17 cellular contexts compared by ENCODE assay signal in genomic region chr20:55271370-55271769, GRCh38.
DNase-seq lines count a peak whose midpoint lies in the region; ATAC-seq and TF ChIP-seq lines count a peak whose summit lies in the region.
"Had no signal": no experiment of that assay in that cellular context is flagged by ENCODE, and none has a peak within 500 bp of the region (broad histone marks: within the 10 kb centered on the region; RNA-seq: fewer than 3 reads in every experiment).

No MANE protein-coding gene starts in this region.

- intact Hi-C loops in Right ventricle myocardium superior (cut with DNase I): no loop called here
- intact Hi-C loops in cardiac septum (cut with DNase I): no loop called here
- intact Hi-C loops in right lobe of liver (cut with DNase I): no loop called here

- H2AFZ ChIP-seq in MM.1S (ENCODE audit: low read length): no peak overlapping the region

- H3F3A ChIP-seq in MM.1S (ENCODE audit: insufficient read depth, low read length): no peaks in the 10 kb centered on the region

- no peaks in the 10 kb centered on the region for H3K27me3 Mint-ChIP-seq in stimulated activated naive CD8-positive, alpha-beta T cell treated with anti-CD3 and anti-CD28 coated beads, Interleukin-15, amount 100 ng/mL, for 72 hours

- H3K9me3 ChIP-seq in liver (ENCODE audit: control insufficient read depth in 4 of 4, low read length in 3 of 4) (no peaks in the 10 kb centered on the region), right lobe of liver (no peaks in the 10 kb centered on the region), adipocyte (ENCODE audit: control insufficient read depth, low read length) (no peaks in the 10 kb centered on the region), MM.1S (replicated peaks; ENCODE audit: insufficient read depth, low read length) (no peaks in the 10 kb centered on the region)

- no peak for DNase-seq in Right ventricle myocardium superior
- DNase-seq in cardiac septum (ENCODE audit: low spot score): no peak
- DNase-seq in right lobe of liver: no peak
- DNase-seq in adipocyte (ENCODE audit: low read depth): no peak
- DNase-seq in MM.1S: no peak
- DNase-seq in NCI-H2227 (lab: John Stamatoyannopoulos, UW; ENCODE audit: unreplicated experiment): no peak
- no peak for DNase-seq in stimulated activated naive CD8-positive, alpha-beta T cell treated with anti-CD3 and anti-CD28 coated beads, Interleukin-15, amount 100 ng/mL, for 72 hours
- DNase-seq: CD8-positive, alpha-beta T cell; COR-L47; DMS153; DMS79 treated with DMSO at 0.1 percent for 48 hours; GDM1; GOT3; H9 had no signal

- H3K9me2 ChIP-seq in MM.1S (replicated peaks; ENCODE audit: insufficient read depth, low read length): no peaks in the 10 kb centered on the region

- H3K4me1 Mint-ChIP-seq in stimulated activated naive CD8-positive, alpha-beta T cell treated with anti-CD3 and anti-CD28 coated beads, Interleukin-15, amount 100 ng/mL, for 72 hours: no peaks in the 10 kb centered on the region
- H3K4me1 Mint-ChIP-seq: CD14-positive monocyte had no signal

- H3K36me3 ChIP-seq in liver (ENCODE audit: control insufficient read depth in 4 of 4, insufficient read depth in 3 of 4, low read depth in 1 of 4, low read length in 3 of 4) (no peaks in the 10 kb centered on the region), right lobe of liver (no peaks in the 10 kb centered on the region), adipocyte (ENCODE audit: control insufficient read depth, insufficient read depth, low read length, severe bottlenecking) (no peaks in the 10 kb centered on the region), MM.1S (replicated peaks; ENCODE audit: insufficient read depth, low read length) (no peaks in the 10 kb centered on the region)

- no peak overlapping the region for H3K27ac Mint-ChIP-seq in stimulated activated naive CD8-positive, alpha-beta T cell treated with anti-CD3 and anti-CD28 coated beads, Interleukin-15, amount 100 ng/mL, for 72 hours
- H3K27ac Mint-ChIP-seq: CD14-positive monocyte; CD8-positive, alpha-beta T cell; H9 had no signal

- H3K27ac ChIP-seq in liver (ENCODE audit: low read depth in 1 of 2, low read length in 2 of 2): no peak overlapping the region
- no peak overlapping the region for H3K27ac ChIP-seq in right lobe of liver
- no peak overlapping the region for H3K27ac ChIP-seq in MM.1S (ENCODE audit: low read length)
- H3K27ac ChIP-seq: 22Rv1 had no signal

- H3K9ac ChIP-seq in liver (ENCODE audit: low read depth in 1 of 2, low read length in 2 of 2): no peak overlapping the region
- H3K9ac ChIP-seq in adipocyte (ENCODE audit: low read length): peak overlapping the region; percentile 69
- H3K9ac ChIP-seq in MM.1S (ENCODE audit: low read length): no peak overlapping the region

- no peaks in the 10 kb centered on the region for H3K4me1 ChIP-seq in liver (ENCODE audit: control insufficient read depth in 4 of 4, insufficient read depth in 4 of 4, low read length in 3 of 4)
- H3K4me1 ChIP-seq in right lobe of liver: no peaks in the 10 kb centered on the region
- H3K4me1 ChIP-seq in adipocyte (ENCODE audit: control insufficient read depth, insufficient read depth, low read length): peaks cover 44% of the 10 kb centered on the region
- H3K4me1 ChIP-seq in MM.1S (ENCODE audit: low read length): no peaks in the 10 kb centered on the region

- H3K27me3 ChIP-seq in liver (ENCODE audit: control insufficient read depth in 4 of 4, insufficient read depth in 4 of 4, low read length in 3 of 4): peaks cover 0 to 7% (median under 1%) of the 10 kb centered on the region in 4 donors
- no peaks in the 10 kb centered on the region for H3K27me3 ChIP-seq in right lobe of liver
- no peaks in the 10 kb centered on the region for H3K27me3 ChIP-seq in adipocyte (replicated peaks; ENCODE audit: control insufficient read depth, insufficient read depth, low read length)
- H3K27me3 ChIP-seq in MM.1S (replicated peaks; ENCODE audit: insufficient read depth, low read length): no peaks in the 10 kb centered on the region

- no peak overlapping the region for H3K4me3 ChIP-seq in liver (ENCODE audit: low read depth in 1 of 3, low read length in 3 of 3)
- H3K4me3 ChIP-seq in right lobe of liver: no peak overlapping the region
- peak overlapping the region; percentile 1 for H3K4me3 ChIP-seq in adipocyte (ENCODE audit: low read length)
- no peak overlapping the region for H3K4me3 ChIP-seq in MM.1S (ENCODE audit: low read length)

- H3K4me2 ChIP-seq in MM.1S (ENCODE audit: low read depth, low read length): no peak overlapping the region

- WGBS in liver: 72% methylated on average over 2 of the region's 2 CpGs
- 49% methylated on average over 2 of the region's 2 CpGs for WGBS in right lobe of liver (ENCODE audit: insufficient coverage, low coverage, low lambda C conversion rate, missing lambda C conversion rate)

- H3K79me2 ChIP-seq in MM.1S (ENCODE audit: low read length): no peaks in the 10 kb centered on the region

- peak; percentile 29 for ATAC-seq in Right ventricle myocardium superior (ENCODE audit: poor library complexity)
- ATAC-seq in right lobe of liver: no peak
- ATAC-seq in stimulated activated naive CD8-positive, alpha-beta T cell treated with anti-CD3 and anti-CD28 coated beads, Interleukin-15, amount 100 ng/mL, for 72 hours: no peak
- ATAC-seq: CD8-positive, alpha-beta T cell had no signal

- no peak overlapping the region for H3K4me3 Mint-ChIP-seq in stimulated activated naive CD8-positive, alpha-beta T cell treated with anti-CD3 and anti-CD28 coated beads, Interleukin-15, amount 100 ng/mL, for 72 hours
- H3K4me3 Mint-ChIP-seq: CD14-positive monocyte; CD8-positive, alpha-beta T cell; H9 had no signal

- TF ChIP-seq POLR2A in right lobe of liver (IDR thresholded peaks at IDR 0.05): no peak

- TF ChIP-seq CTCF in liver (IDR thresholded peaks at IDR 0.05; ENCODE audit: low read depth, low read length, missing input control) (no peak), right lobe of liver (IDR thresholded peaks at IDR 0.05) (no peak), MM.1S (IDR thresholded peaks at IDR 0.05; ENCODE audit: low read length) (no peak)

- H3K9me3 Mint-ChIP-seq in stimulated activated naive CD8-positive, alpha-beta T cell treated with anti-CD3 and anti-CD28 coated beads, Interleukin-15, amount 100 ng/mL, for 72 hours: peaks cover 8 to 9% of the 10 kb centered on the region in 2 donors

- TF ChIP-seq RAD21 in liver (IDR thresholded peaks at IDR 0.05): no peak

- H4K20me1 ChIP-seq in MM.1S (ENCODE audit: insufficient read depth, low read length): no peaks in the 10 kb centered on the region

TF ChIP-seq in liver, 16 proteins besides CTCF, POLR2A, EP300 and RAD21:
- TF ChIP-seq HNF4A (conservative IDR thresholded peaks at IDR 0.05): no peak
- peak; percentile 44 for TF ChIP-seq NR2F2 (IDR thresholded peaks at IDR 0.05)
